8 cellular contexts compared by ENCODE assay signal in genomic region chr4:49032440-49033161, GRCh38. TPM values are rescaled to one million over a fixed set of nuclear protein-coding genes. Genes with fewer than 3 reads are reported as not detected.
DNase-seq lines count a peak whose midpoint lies in the region; ATAC-seq, FAIRE-seq and TF ChIP-seq lines count a peak whose summit lies in the region.

No MANE protein-coding gene starts in this region.

- DNase-seq in AML-193 (lab: John Stamatoyannopoulos, UW), result peak; percentile 6 to 26
- peak; percentile 15 for DNase-seq in NCI-H748 (lab: John Stamatoyannopoulos, UW; ENCODE audit: unreplicated experiment)
- DNase-seq in epithelial cell of esophagus (ENCODE audit: low read depth), result peak; percentile 42
- peak; percentile 70 for DNase-seq in urothelium cell line (ENCODE audit: low spot score)
- no peak for DNase-seq in aorta
- DNase-seq in progenitor cell of endocrine pancreas (ENCODE audit: low spot score, unreplicated experiment), result no peak

- no peaks in the 10 kb centered on the region for H3K36me3 Mint-ChIP-seq in progenitor cell of endocrine pancreas (ENCODE audit: insufficient read depth)

- H3K27me3 ChIP-seq in aorta (ENCODE audit: control insufficient read depth in 1 of 2, insufficient read depth in 2 of 2, low read length in 1 of 2), result no peaks in the 10 kb centered on the region

- intact Hi-C loops in aorta (cut with DNase I), result no loop called here

- no peak overlapping the region for H3K27ac ChIP-seq in aorta (ENCODE audit: low read depth in 1 of 2, low read length in 2 of 2)

- H3K4me1 ChIP-seq in aorta (ENCODE audit: control insufficient read depth in 1 of 2, insufficient read depth in 2 of 2, low read length in 2 of 2), result no peaks in the 10 kb centered on the region

- TF ChIP-seq CTCF in GM12874 (IDR thresholded peaks at IDR 0.05; ENCODE audit: insufficient read depth, low read depth, low read length), result peak; percentile 46; the same call in 1 of the 2 replicates
- peak; percentile 73 for TF ChIP-seq CTCF in epithelial cell of esophagus (IDR thresholded peaks at IDR 0.05; ENCODE audit: insufficient read depth, low read depth, low read length, missing control alignments)
- TF ChIP-seq CTCF in progenitor cell of endocrine pancreas (IDR thresholded peaks at IDR 0.05; ENCODE audit: unreplicated experiment), result no peak

- H3K9me3 Mint-ChIP-seq in progenitor cell of endocrine pancreas (ENCODE audit: low read depth), result peaks cover 60% of the 10 kb centered on the region

- H3K4me3 Mint-ChIP-seq in progenitor cell of endocrine pancreas (ENCODE audit: low read depth), result no peak overlapping the region

- H3K4me3 ChIP-seq in epithelial cell of esophagus (ENCODE audit: low read length), result no peak overlapping the region
- no peak overlapping the region for H3K4me3 ChIP-seq in aorta (ENCODE audit: low read length in 2 of 2)

- H3K4me1 Mint-ChIP-seq in progenitor cell of endocrine pancreas (ENCODE audit: low read depth), result no peaks in the 10 kb centered on the region

- no peaks in the 10 kb centered on the region for H3K27me3 Mint-ChIP-seq in progenitor cell of endocrine pancreas

- peaks cover 4% of the 10 kb centered on the region for H3K9me3 ChIP-seq in aorta (ENCODE audit: control insufficient read depth, low read length)

- H3K36me3 ChIP-seq in aorta (ENCODE audit: control insufficient read depth in 1 of 2, insufficient read depth in 2 of 2, low read length in 1 of 2), result no peaks in the 10 kb centered on the region

- FAIRE-seq in urothelium cell line (lab: Jason Lieb, UNC), result peak; percentile 92

- ATAC-seq in aorta (ENCODE audit: low FRiP score) (no peak), GM18519 (IDR thresholded peaks at IDR 0.05; ENCODE audit: low FRiP score, unreplicated experiment) (no peak)

- 29 to 30% methylated on average over 11 of the region's 11 CpGs for WGBS in aorta, 2 donors

- H3K27ac Mint-ChIP-seq in progenitor cell of endocrine pancreas, result no peak overlapping the region

RNA-seq across cellular contexts. Expression of gene CWH43, which starts 46.5 kb away (rescaled TPM):
- total RNA-seq in aorta, result not detected
- not detected for polyA plus RNA-seq in aorta
- total RNA-seq in progenitor cell of endocrine pancreas, result not detected in 2 replicates

Comparison
In these comparisons a context has a peak if more than half of its experiments do, and no peak if none do; other contexts are left out.
1. DNase-seq: peak in AML-193 (2 of 2), NCI-H748 (single experiment), epithelial cell of esophagus (single experiment) and urothelium cell line (single experiment); none in aorta (0 of 2) and progenitor cell of endocrine pancreas (single experiment).